16 cellular contexts compared by ENCODE assay signal in genomic region chr14:74836251-74836957, GRCh38. TPM values are rescaled to one million over a fixed set of nuclear protein-coding genes. Genes with fewer than 3 reads are reported as not detected.
DNase-seq lines count a peak whose midpoint lies in the region; ATAC-seq and TF ChIP-seq lines count a peak whose summit lies in the region.
"Had no signal": no experiment of that assay in that cellular context is flagged by ENCODE, and none has a peak within 500 bp of the region (broad histone marks: within the 10 kb centered on the region; RNA-seq: fewer than 3 reads in every experiment).

No MANE protein-coding gene starts in this region.

- no peaks in the 10 kb centered on the region for H4K20me1 ChIP-seq in SK-N-SH (ENCODE audit: insufficient read depth)

- H3K4me1 ChIP-seq in SK-N-SH (ENCODE audit: control insufficient read depth in 1 of 2, insufficient read depth in 2 of 2, low read depth in 1 of 2, low read length in 1 of 2) (peaks cover 19 to 22% of the 10 kb centered on the region in 2 experiments), colonic mucosa (no peaks in the 10 kb centered on the region), spleen (peaks cover 35 to 67% (median 47%) of the 10 kb centered on the region in 6 donors), heart right ventricle (peaks cover 0 to 32% (median 0%) of the 10 kb centered on the region in 9 donors)

- H3K36me3 Mint-ChIP-seq in activated CD4-positive, alpha-beta T cell treated with anti-CD3 and anti-CD28 coated beads, Interleukin-2, amount 10 ng/mL, durations not matched to agents 24 days and 14 days (ENCODE audit: low read depth), result peaks cover 34% of the 10 kb centered on the region

- 0 out of 2 replicates have a peak, but pooled peaks cover 5% of the 10 kb centered on the region for H3K79me2 ChIP-seq in SK-N-SH (ENCODE audit: insufficient read depth)

- H3K4me1 Mint-ChIP-seq in activated CD4-positive, alpha-beta T cell treated with anti-CD3 and anti-CD28 coated beads, Interleukin-2, amount 10 ng/mL, durations not matched to agents 24 days and 14 days, result peaks cover 55% of the 10 kb centered on the region
- H3K4me1 Mint-ChIP-seq: neural crest cell had no signal

- no peak for TF ChIP-seq RAD21 in SK-N-SH (IDR thresholded peaks at IDR 0.05; ENCODE audit: low read length)

- POLR2A ChIA-PET in SK-N-SH (lab: Yijun Ruan, JAX), result no interaction called here

- peak overlapping the region; percentile 68 for H3K4me3 Mint-ChIP-seq in activated CD4-positive, alpha-beta T cell treated with anti-CD3 and anti-CD28 coated beads, Interleukin-2, amount 10 ng/mL, durations not matched to agents 24 days and 14 days
- H3K4me3 Mint-ChIP-seq: neural crest cell had no signal

- CTCF ChIA-PET in SK-N-SH (lab: Yijun Ruan, JAX), result interaction anchor here (0.7 to 2.5 kb wide), 4 partner anchors 21 to 69 kb away, joined by 3 to 12 read pairs (median 7); no protein-coding TSS in a partner anchor

- H3K4me2 ChIP-seq in SK-N-SH, result peak overlapping the region; percentile 10; the same call in 1 of the 2 replicates

- WGBS in SK-N-SH (ENCODE audit: low lambda C conversion rate), result 86% methylated on average over 1 of the region's 1 CpG
- WGBS in spleen, 5 donors, result 89 to 98% (median 95%) methylated on average over 1 of the region's 1 CpG
- WGBS in heart right ventricle, 2 donors, result 82 to 89% methylated on average over 1 of the region's 1 CpG

- H3K27ac ChIP-seq in SK-N-SH (ENCODE audit: low read depth in 2 of 2, low read length in 1 of 2) (peak overlapping the region; percentile 72 to 83; a peak in 3 of 4 replicates), colonic mucosa (peak overlapping the region; percentile 27), spleen (peak overlapping the region; percentile 44 to 86 (median 80)), heart right ventricle (peak overlapping the region in 2 of 10 donors; percentile 31 to 75)
- H3K27ac ChIP-seq: upper lobe of right lung had no signal

- DNase-seq in activated CD4-positive, alpha-beta T cell treated with anti-CD3 and anti-CD28 coated beads, Interleukin-2, amount 10 ng/mL, durations not matched to agents 24 days and 14 days, result peak; percentile 60
- no peak for DNase-seq in activated CD4-positive, alpha-beta T cell treated with anti-CD3 and anti-CD28 coated beads, Interleukin-2, amount 50 U/mL, for 1 hour
- DNase-seq in SK-N-SH, result no peak
- DNase-seq in colonic mucosa, result no peak
- DNase-seq in spleen, result no peak
- no peak for DNase-seq in heart right ventricle
- DNase-seq in NCI-H1694 treated with DMSO at 0.1 percent for 48 hours (lab: John Stamatoyannopoulos, UW), result no peak
- DNase-seq in erythroblast (lab: John Stamatoyannopoulos, UW), result no peak
- DNase-seq: activated gamma-delta T cell, dermis blood vessel endothelial cell, kidney, upper lobe of right lung had no signal

- H3K36me3 ChIP-seq in SK-N-SH (replicated peaks in 1 of 2; ENCODE audit: control insufficient read depth in 1 of 2, insufficient read depth in 2 of 2, low read length in 1 of 2) (peaks cover 42 to 57% of the 10 kb centered on the region in 2 experiments), colonic mucosa (peaks cover 4% of the 10 kb centered on the region), spleen (peaks cover 0 to 43% (median 9%) of the 10 kb centered on the region in 6 donors), heart right ventricle (peaks cover 0 to 63% (median 4%) of the 10 kb centered on the region in 9 donors)

- no peaks in the 10 kb centered on the region for H3K27me3 Mint-ChIP-seq in activated CD4-positive, alpha-beta T cell treated with anti-CD3 and anti-CD28 coated beads, Interleukin-2, amount 10 ng/mL, durations not matched to agents 24 days and 14 days

- TF ChIP-seq POLR2A in spleen (IDR thresholded peaks at IDR 0.05), result no peak
- TF ChIP-seq POLR2A in erythroblast (IDR thresholded peaks at IDR 0.05; ENCODE audit: low read length), result no peak

- ATAC-seq in heart right ventricle, result no peak
- ATAC-seq: upper lobe of right lung had no signal

- H3K27ac Mint-ChIP-seq in activated CD4-positive, alpha-beta T cell treated with anti-CD3 and anti-CD28 coated beads, Interleukin-2, amount 10 ng/mL, durations not matched to agents 24 days and 14 days, result peak overlapping the region; percentile 84

- H3K4me3 ChIP-seq in SK-N-SH (ENCODE audit: low read depth in 2 of 2, low read length in 1 of 2) (no peak overlapping the region), colonic mucosa (no peak overlapping the region), spleen (no peak overlapping the region), heart right ventricle (no peak overlapping the region)
- H3K4me3 ChIP-seq: skin epidermis, upper lobe of right lung had no signal

- H3K9ac ChIP-seq in SK-N-SH (no peak overlapping the region), colonic mucosa (ENCODE audit: low read depth in 2 of 2, low read length in 2 of 2) (no peak overlapping the region)

- H3F3A ChIP-seq in SK-N-SH (replicated peaks; ENCODE audit: insufficient read depth), result peaks cover 43% of the 10 kb centered on the region

- no peaks in the 10 kb centered on the region; the same call in 1 of the 2 replicates for H3K9me2 ChIP-seq in SK-N-SH

- intact Hi-C loops in activated CD4-positive, alpha-beta T cell treated with anti-CD3 and anti-CD28 coated beads, Interleukin-2, amount 10 ng/mL, durations not matched to agents 24 days and 14 days (cut with micrococcal nuclease), result loop anchor here (5.0 kb wide), 1 partner anchor 124 kb away; the partner anchor contains the start of genes AREL1 and FCF1
- intact Hi-C loops in colonic mucosa (cut with DNase I), result no loop called here
- intact Hi-C loops in spleen (cut with DNase I; ENCODE audit: low total_unique reads), result no loop called here
- intact Hi-C loops in heart right ventricle (cut with DNase I), result no loop called here

- no peaks in the 10 kb centered on the region for H3K9me3 ChIP-seq in SK-N-SH
- no peaks in the 10 kb centered on the region for H3K9me3 ChIP-seq in colonic mucosa
- no peaks in the 10 kb centered on the region for H3K9me3 ChIP-seq in spleen
- no peaks in the 10 kb centered on the region for H3K9me3 ChIP-seq in heart right ventricle
- H3K9me3 ChIP-seq: upper lobe of right lung had no signal

- no peak overlapping the region for H2AFZ ChIP-seq in SK-N-SH (ENCODE audit: low read depth)

- TF ChIP-seq CTCF in SK-N-SH (IDR thresholded peaks at IDR 0.05) (no peak), colonic mucosa (IDR thresholded peaks at IDR 0.05) (no peak), spleen (IDR thresholded peaks at IDR 0.05 in 8 of 11, conservative IDR thresholded peaks at IDR 0.05 in 3 of 11) (no peak), heart right ventricle (IDR thresholded peaks at IDR 0.05) (no peak)

- H3K9me3 Mint-ChIP-seq in activated CD4-positive, alpha-beta T cell treated with anti-CD3 and anti-CD28 coated beads, Interleukin-2, amount 10 ng/mL, durations not matched to agents 24 days and 14 days, result no peaks in the 10 kb centered on the region
- H3K9me3 Mint-ChIP-seq: neural crest cell had no signal

- TF ChIP-seq EP300 in SK-N-SH (IDR thresholded peaks at IDR 0.05; ENCODE audit: borderline replicate concordance in 1 of 2, low read depth in 1 of 2, low read length in 1 of 2), result no peak

- H3K27me3 ChIP-seq in SK-N-SH (ENCODE audit: insufficient read depth) (no peaks in the 10 kb centered on the region), colonic mucosa (no peaks in the 10 kb centered on the region), spleen (replicated peaks in 1 of 7) (no peaks in the 10 kb centered on the region), heart right ventricle (no peaks in the 10 kb centered on the region)
- H3K27me3 ChIP-seq: upper lobe of right lung had no signal

TF ChIP-seq in SK-N-SH, 30 proteins besides CTCF, POLR2A, EP300 and RAD21:
- TF ChIP-seq MXI1 (IDR thresholded peaks at IDR 0.05; ENCODE audit: low read depth, low read length) (no peak), EZH2phosphoT487 (IDR thresholded peaks at IDR 0.05; ENCODE audit: borderline replicate concordance, low read depth) (no peak), NFIC (IDR thresholded peaks at IDR 0.05; ENCODE audit: borderline replicate concordance) (peak; percentile 7; the same call in 1 of the 2 replicates), TCF12 (IDR thresholded peaks at IDR 0.05) (peak; percentile 41; the same call in 1 of the 2 replicates), FOSL2 (IDR thresholded peaks at IDR 0.05; ENCODE audit: borderline replicate concordance, low read depth) (no peak), FOXM1 (IDR thresholded peaks at IDR 0.05; ENCODE audit: low read depth) (no peak)

RNA-seq across cellular contexts. Expression of gene PROX2, which starts 39.5 kb away (rescaled TPM):
- total RNA-seq in activated CD4-positive, alpha-beta T cell treated with anti-CD3 and anti-CD28 coated beads, Interleukin-2, amount 10 ng/mL, durations not matched to agents 24 days and 14 days, result not detected in 2 replicates
- polyA plus RNA-seq in SK-N-SH (2012; rRNA removed), result not detected in 2 replicates
- polyA plus RNA-seq in SK-N-SH (2012; cell fraction: cytosol; rRNA removed), result not detected in 2 replicates
- 0.02 TPM in 1 of 2 replicates, not detected in the other for polyA plus RNA-seq in SK-N-SH (2012; cell fraction: nucleus; rRNA removed)
- total RNA-seq in colonic mucosa, result not detected
- under 1 TPM in 2 of 7 donors, not detected in 5; 0.41 to 0.43 TPM for total RNA-seq in spleen
- under 1 TPM in 2 of 3 donors, not detected in 1; 0.06 to 0.09 TPM for polyA plus RNA-seq in spleen
- not detected for total RNA-seq in heart right ventricle
- polyA plus RNA-seq in heart right ventricle, result not detected
- total RNA-seq: dermis blood vessel endothelial cell, kidney, NCI-H460, neural crest cell, RPMI7951, upper lobe of right lung had no signal

RNA-seq across cellular contexts. Expression of gene DLST, which starts 45.3 kb away (rescaled TPM):
- 110 and 111 TPM in 2 replicates for total RNA-seq in activated CD4-positive, alpha-beta T cell treated with anti-CD3 and anti-CD28 coated beads, Interleukin-2, amount 10 ng/mL, durations not matched to agents 24 days and 14 days
- polyA plus RNA-seq in SK-N-SH (2012; rRNA removed) (92.3 and 117 TPM in 2 replicates), spleen (10 to 100 TPM; 33.1 to 48.5 (median 33.4) TPM), heart right ventricle (10 to 100 TPM; 52.5 to 96.0 TPM)
- 70.2 and 89.3 TPM in 2 replicates for polyA plus RNA-seq in SK-N-SH (2012; cell fraction: cytosol; rRNA removed)
- polyA plus RNA-seq in SK-N-SH (2012; cell fraction: nucleus; rRNA removed), result 139 and 143 TPM in 2 replicates
- total RNA-seq in colonic mucosa (100 to 1,000 TPM; 148 to 149 TPM), spleen (10 to 100 TPM; 70.9 to 80.0 (median 78.6) TPM), heart right ventricle (100 to 1,000 TPM; 179 to 273 (median 227) TPM)
